39 cellular contexts compared by ENCODE assay signal in the genomic region with DNA sequence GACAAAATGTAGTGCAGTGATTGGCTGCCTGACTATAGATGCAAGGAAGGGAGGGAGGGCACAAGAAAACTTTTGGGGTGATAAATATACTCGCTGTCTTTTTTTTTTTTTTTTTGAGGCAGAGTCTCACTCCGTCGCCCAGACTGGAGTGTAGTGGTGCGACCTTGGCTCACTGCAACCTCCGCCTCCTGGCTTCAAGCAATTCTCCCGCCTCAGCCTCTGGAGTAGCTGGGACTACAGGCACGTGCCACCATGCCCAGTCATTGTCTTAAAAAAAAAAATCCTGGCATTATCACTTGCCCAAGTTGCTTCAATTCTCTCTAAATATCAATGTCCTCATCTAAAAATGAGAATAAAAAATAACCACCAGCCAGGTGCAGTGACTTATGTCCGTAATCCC. TPM values are rescaled to one million over a fixed set of nuclear protein-coding genes. Genes with fewer than 3 reads are reported as not detected.
"Had no signal": no experiment of that assay in that cellular context is flagged by ENCODE, and none has a peak within 500 bp of the region (broad histone marks: within the 10 kb centered on the region; RNA-seq: fewer than 3 reads in every experiment).

No MANE protein-coding gene starts in this region.

- H3K9me3 ChIP-seq: adrenal gland, ascending aorta, body of pancreas, breast epithelium had no signal

- H3K27me3 Mint-ChIP-seq: activated naive CD8-positive, alpha-beta T cell; activated T-helper 17 cell treated with anti-CD3 and anti-CD28 coated beads, Interleukin-2, amount 50 U/mL, for 72 hours; brain; central memory CD8-positive, alpha-beta T cell had no signal

- H3K4me3 Mint-ChIP-seq: activated naive CD4-positive, alpha-beta T cell treated with anti-CD3 and anti-CD28 coated beads for 36 hours; activated naive CD4-positive, alpha-beta T cell treated with anti-CD3 and anti-CD28 coated beads, Interleukin-2, amount 10 ng/mL, durations not matched to agents 7 days and 5 days; activated naive CD4-positive, alpha-beta T cell treated with anti-CD3 and anti-CD28 coated beads, Interleukin-2, amount 50 U/mL, for 24 hours; activated naive CD8-positive, alpha-beta T cell; activated naive CD8-positive, alpha-beta T cell treated with anti-CD3 and anti-CD28 coated beads for 36 hours; activated naive CD8-positive, alpha-beta T cell treated with anti-CD3 and anti-CD28 coated beads, Interleukin-2, amount 10 ng/mL, durations not matched to agents 7 days and 5 days; activated naive CD8-positive, alpha-beta T cell treated with anti-CD3 and anti-CD28 coated beads, Interleukin-2, amount 50 U/mL, for 24 hours; activated T-cell treated with anti-CD3 and anti-CD28 coated beads, Interleukin-2, amount 50 U/mL, for 24 hours; activated T-cell treated with anti-CD3 and anti-CD28 coated beads, Interleukin-2, amount 50 U/mL, for 4 hours; activated T-cell treated with anti-CD3 and anti-CD28 coated beads, Interleukin-2, amount 50 U/mL, for 72 hours; activated T-helper 1 cell treated with anti-CD3 and anti-CD28 coated beads, Interleukin-12 subunit alpha, Interleukin-12 subunit beta, Interleukin-2, Interleukin-4 antibody, amounts not matched to agents 30 ng/mL and 10 ng/mL and 1 ng/mL, durations not matched to agents 14 hours and 24 hours and 36 hours; activated T-helper 17 cell treated with anti-CD3 and anti-CD28 coated beads, Interleukin-2, amount 50 U/mL, for 72 hours; brain; central memory CD8-positive, alpha-beta T cell had no signal

- H3K27ac Mint-ChIP-seq: activated naive CD4-positive, alpha-beta T cell treated with anti-CD3 and anti-CD28 coated beads for 36 hours; activated naive CD4-positive, alpha-beta T cell treated with anti-CD3 and anti-CD28 coated beads, Interleukin-2, amount 10 ng/mL, durations not matched to agents 7 days and 5 days; activated naive CD4-positive, alpha-beta T cell treated with anti-CD3 and anti-CD28 coated beads, Interleukin-2, amount 50 U/mL, for 24 hours; activated naive CD4-positive, alpha-beta T cell treated with anti-CD3 and anti-CD28 coated beads, Interleukin-2, amount 50 U/mL, for 72 hours; activated naive CD8-positive, alpha-beta T cell; activated naive CD8-positive, alpha-beta T cell treated with anti-CD3 and anti-CD28 coated beads for 36 hours; activated naive CD8-positive, alpha-beta T cell treated with anti-CD3 and anti-CD28 coated beads, Interleukin-2, amount 10 ng/mL, durations not matched to agents 7 days and 5 days; activated naive CD8-positive, alpha-beta T cell treated with anti-CD3 and anti-CD28 coated beads, Interleukin-2, amount 50 U/mL, for 24 hours; activated T-cell treated with anti-CD3 and anti-CD28 coated beads, Interleukin-2, amount 50 U/mL, for 24 hours; activated T-cell treated with anti-CD3 and anti-CD28 coated beads, Interleukin-2, amount 50 U/mL, for 72 hours; activated T-helper 1 cell treated with anti-CD3 and anti-CD28 coated beads, Interleukin-12 subunit alpha, Interleukin-12 subunit beta, Interleukin-2, Interleukin-4 antibody, amounts not matched to agents 30 ng/mL and 10 ng/mL and 1 ng/mL, durations not matched to agents 14 hours and 24 hours and 36 hours; activated T-helper 17 cell treated with anti-CD3 and anti-CD28 coated beads, Interleukin-2, amount 50 U/mL, for 72 hours; activated T-helper 2 cell treated with anti-CD3 and anti-CD28 coated beads, Interferon-gamma antibody, Interleukin-2, Interleukin-4, amounts not matched to agents 10 μg/mL and 5 μg/mL and 100 μg/mL, durations not matched to agents 14 hours and 24 hours and 36 hours had no signal

- H3K4me1 ChIP-seq: adrenal gland, ascending aorta had no signal

- H3K4me3 ChIP-seq: adrenal gland, ascending aorta, body of pancreas, breast epithelium, cardiac muscle cell had no signal

- H3K27me3 ChIP-seq: adrenal gland, ascending aorta, body of pancreas, brain microvascular endothelial cell, breast epithelium, cardiac muscle cell had no signal

- H3K36me3 ChIP-seq: adrenal gland, ascending aorta, brain microvascular endothelial cell, breast epithelium, cardiac muscle cell had no signal

- DNase-seq: activated effector memory CD4-positive, alpha-beta T cell treated with anti-CD3 and anti-CD28 coated beads, Interleukin-2, amount 50 U/mL, for 16 hours; activated effector memory CD4-positive, alpha-beta T cell treated with Interleukin-2 at 50 U/mL for 16 hours; activated gamma-delta T cell; activated gamma-delta T cell treated with Interleukin-2 at 50 U/mL for 16 hours; activated naive CD4-positive, alpha-beta T cell treated with anti-CD3 and anti-CD28 coated beads for 36 hours; activated naive CD4-positive, alpha-beta T cell treated with anti-CD3 and anti-CD28 coated beads, Interleukin-2, amount 10 ng/mL, durations not matched to agents 7 days and 5 days; activated naive CD4-positive, alpha-beta T cell treated with anti-CD3 and anti-CD28 coated beads, Interleukin-2, amount 50 U/mL, for 16 hours; activated naive CD4-positive, alpha-beta T cell treated with Interleukin-2 at 50 U/mL for 16 hours; activated naive CD8-positive, alpha-beta T cell treated with anti-CD3 and anti-CD28 coated beads for 36 hours; activated naive CD8-positive, alpha-beta T cell treated with anti-CD3 and anti-CD28 coated beads, Interleukin-2, amount 10 ng/mL, durations not matched to agents 7 days and 5 days; activated naive CD8-positive, alpha-beta T cell treated with anti-CD3 and anti-CD28 coated beads, Interleukin-2, amount 50 U/mL, for 24 hours; activated T-cell treated with anti-CD3 and anti-CD28 coated beads, Interleukin-2, amount 50 U/mL, for 1 hour; activated T-cell treated with anti-CD3 and anti-CD28 coated beads, Interleukin-2, amount 50 U/mL, for 24 hours; activated T-cell treated with anti-CD3 and anti-CD28 coated beads, Interleukin-2, amount 50 U/mL, for 4 hours; activated T-cell treated with anti-CD3 and anti-CD28 coated beads, Interleukin-2, amount 50 U/mL, for 48 hours; activated T-cell treated with anti-CD3 and anti-CD28 coated beads, Interleukin-2, amount 50 U/mL, for 72 hours; adrenal gland; amniotic stem cell; amygdala; anterior cingulate cortex; aorta; body of pancreas; brain microvascular endothelial cell; caudate nucleus; central memory CD4-positive, alpha-beta T cell; cerebellar nuclear complex had no signal

- H3K27ac ChIP-seq: adrenal gland, ascending aorta, body of pancreas, brain microvascular endothelial cell, breast epithelium, cardiac muscle cell had no signal

- FAIRE-seq: astrocyte, bronchial epithelial cell had no signal

- ATAC-seq: activated naive CD4-positive, alpha-beta T cell treated with anti-CD3 and anti-CD28 coated beads, Interleukin-2, amount 50 U/mL, for 72 hours; activated naive CD8-positive, alpha-beta T cell treated with anti-CD3 and anti-CD28 coated beads, Interleukin-2, amount 50 U/mL, for 24 hours; activated T-cell treated with anti-CD3 and anti-CD28 coated beads, Interleukin-2, amount 50 U/mL, for 4 hours; activated T-cell treated with anti-CD3 and anti-CD28 coated beads, Interleukin-2, amount 50 U/mL, for 72 hours; activated T-helper 17 cell treated with anti-CD3 and anti-CD28 coated beads, Interleukin-2, amount 50 U/mL, for 72 hours; body of pancreas had no signal

- H3K36me3 Mint-ChIP-seq: activated naive CD4-positive, alpha-beta T cell treated with anti-CD3 and anti-CD28 coated beads, Interleukin-2, amount 10 ng/mL, durations not matched to agents 7 days and 5 days; activated naive CD4-positive, alpha-beta T cell treated with anti-CD3 and anti-CD28 coated beads, Interleukin-2, amount 50 U/mL, for 24 hours; activated naive CD4-positive, alpha-beta T cell treated with anti-CD3 and anti-CD28 coated beads, Interleukin-2, amount 50 U/mL, for 72 hours; activated naive CD8-positive, alpha-beta T cell; activated naive CD8-positive, alpha-beta T cell treated with anti-CD3 and anti-CD28 coated beads for 36 hours; activated naive CD8-positive, alpha-beta T cell treated with anti-CD3 and anti-CD28 coated beads, Interleukin-2, amount 10 ng/mL, durations not matched to agents 7 days and 5 days; brain had no signal

- H3K4me1 Mint-ChIP-seq: activated naive CD4-positive, alpha-beta T cell treated with anti-CD3 and anti-CD28 coated beads, Interleukin-2, amount 50 U/mL, for 24 hours; activated naive CD8-positive, alpha-beta T cell treated with anti-CD3 and anti-CD28 coated beads, Interleukin-2, amount 50 U/mL, for 24 hours; activated T-helper 17 cell treated with anti-CD3 and anti-CD28 coated beads, Interleukin-2, amount 50 U/mL, for 72 hours; central memory CD8-positive, alpha-beta T cell had no signal

- H3K9me3 Mint-ChIP-seq: activated naive CD4-positive, alpha-beta T cell treated with anti-CD3 and anti-CD28 coated beads for 36 hours; activated naive CD4-positive, alpha-beta T cell treated with anti-CD3 and anti-CD28 coated beads, Interleukin-2, amount 10 ng/mL, durations not matched to agents 7 days and 5 days; activated naive CD4-positive, alpha-beta T cell treated with anti-CD3 and anti-CD28 coated beads, Interleukin-2, amount 50 U/mL, for 24 hours; activated naive CD4-positive, alpha-beta T cell treated with anti-CD3 and anti-CD28 coated beads, Interleukin-2, amount 50 U/mL, for 72 hours; activated naive CD8-positive, alpha-beta T cell treated with anti-CD3 and anti-CD28 coated beads for 36 hours; activated naive CD8-positive, alpha-beta T cell treated with anti-CD3 and anti-CD28 coated beads, Interleukin-2, amount 10 ng/mL, durations not matched to agents 7 days and 5 days; activated naive CD8-positive, alpha-beta T cell treated with anti-CD3 and anti-CD28 coated beads, Interleukin-2, amount 50 U/mL, for 24 hours; activated T-cell treated with anti-CD3 and anti-CD28 coated beads, Interleukin-2, amount 50 U/mL, for 24 hours; activated T-cell treated with anti-CD3 and anti-CD28 coated beads, Interleukin-2, amount 50 U/mL, for 4 hours; activated T-cell treated with anti-CD3 and anti-CD28 coated beads, Interleukin-2, amount 50 U/mL, for 72 hours; activated T-helper 1 cell treated with anti-CD3 and anti-CD28 coated beads, Interleukin-12 subunit alpha, Interleukin-12 subunit beta, Interleukin-2, Interleukin-4 antibody, amounts not matched to agents 30 ng/mL and 10 ng/mL and 1 ng/mL, durations not matched to agents 14 hours and 24 hours and 36 hours; activated T-helper 17 cell treated with anti-CD3 and anti-CD28 coated beads, Interleukin-2, amount 50 U/mL, for 72 hours; activated T-helper 2 cell treated with anti-CD3 and anti-CD28 coated beads, Interferon-gamma antibody, Interleukin-2, Interleukin-4, amounts not matched to agents 10 μg/mL and 5 μg/mL and 100 μg/mL, durations not matched to agents 14 hours and 24 hours and 36 hours; central memory CD8-positive, alpha-beta T cell had no signal

RNA-seq across cellular contexts. Expression of a gene that starts 7.6 kb away (rescaled TPM):
- total RNA-seq: activated T-helper 17 cell treated with anti-CD3 and anti-CD28 coated beads, Interleukin-2, amount 50 U/mL, for 72 hours had no signal
